21 cellular contexts compared by ENCODE assay signal in genomic region chr11:45948341-45948740, GRCh38. TPM values are rescaled to one million over a fixed set of nuclear protein-coding genes. Genes with fewer than 3 reads are reported as not detected.
"Had no signal": no experiment of that assay in that cellular context is flagged by ENCODE, and none has a peak within 500 bp of the region (broad histone marks: within the 10 kb centered on the region; RNA-seq: fewer than 3 reads in every experiment).

No MANE protein-coding gene starts in this region.

- H3K36me3 Mint-ChIP-seq: activated naive CD4-positive, alpha-beta T cell treated with anti-CD3 and anti-CD28 coated beads, Interleukin-2, amount 50 U/mL, for 72 hours had no signal

- DNase-seq: activated CD4-positive, alpha-beta T cell treated with anti-CD3 and anti-CD28 coated beads, Interleukin-2, amount 50 U/mL, for 1 hour; activated CD8-positive, alpha-beta T cell treated with anti-CD3 and anti-CD28 coated beads, Interleukin-2, amount 10 ng/mL, durations not matched to agents 7 days and 5 days; cortex of kidney; foreskin fibroblast; mesenchymal stem cell; mucosa of descending colon; right cardiac atrium; stimulated activated CD4-positive, alpha-beta T cell treated with anti-CD3 and anti-CD28 coated beads, Interleukin-12 subunit alpha, Interleukin-12 subunit beta, amount 100 ng/mL, for 4 hours; stimulated activated CD4-positive, alpha-beta T cell treated with anti-CD3 and anti-CD28 coated beads, Interleukin-4, amount 100 ng/mL, for 4 hours; stimulated activated naive CD8-positive, alpha-beta T cell treated with anti-CD3 and anti-CD28 coated beads, Interleukin-15, Interleukin-2, amounts not matched to agents 100 U/mL and 50 U/mL, for 24 hours; tibial artery had no signal

- ATAC-seq: activated CD4-positive, CD25-positive, alpha-beta regulatory T cell treated with anti-CD3 and anti-CD28 coated beads, Interleukin-2, amount 50 U/mL, for 24 hours; activated CD8-positive, alpha-beta T cell treated with anti-CD3 and anti-CD28 coated beads, Interleukin-2, amount 10 ng/mL, durations not matched to agents 7 days and 5 days; activated naive CD4-positive, alpha-beta T cell treated with anti-CD3 and anti-CD28 coated beads, Interleukin-2, amount 50 U/mL, for 72 hours; mucosa of descending colon; right cardiac atrium; stimulated activated naive CD8-positive, alpha-beta T cell treated with anti-CD3 and anti-CD28 coated beads, Interleukin-15, Interleukin-2, amounts not matched to agents 100 U/mL and 50 U/mL, for 24 hours had no signal

- H3K9me3 Mint-ChIP-seq: activated naive CD4-positive, alpha-beta T cell treated with anti-CD3 and anti-CD28 coated beads, Interleukin-2, amount 50 U/mL, for 72 hours; activated T-helper 1 cell treated with anti-CD3 and anti-CD28 coated beads, Interleukin-12 subunit alpha, Interleukin-12 subunit beta, Interleukin-2, Interleukin-4 antibody, amounts not matched to agents 30 ng/mL and 10 ng/mL and 1 ng/mL, durations not matched to agents 14 hours and 24 hours and 36 hours had no signal

- H3K4me3 Mint-ChIP-seq: activated CD8-positive, alpha-beta T cell treated with anti-CD3 and anti-CD28 coated beads, Interleukin-2, amount 10 ng/mL, durations not matched to agents 7 days and 5 days; activated T-helper 1 cell treated with anti-CD3 and anti-CD28 coated beads, Interleukin-12 subunit alpha, Interleukin-12 subunit beta, Interleukin-2, Interleukin-4 antibody, amounts not matched to agents 30 ng/mL and 10 ng/mL and 1 ng/mL, durations not matched to agents 14 hours and 24 hours and 36 hours had no signal

- H3K27ac Mint-ChIP-seq: activated CD8-positive, alpha-beta T cell treated with anti-CD3 and anti-CD28 coated beads, Interleukin-2, amount 10 ng/mL, durations not matched to agents 7 days and 5 days; activated naive CD4-positive, alpha-beta T cell treated with anti-CD3 and anti-CD28 coated beads, Interleukin-2, amount 50 U/mL, for 72 hours; activated T-helper 1 cell treated with anti-CD3 and anti-CD28 coated beads, Interleukin-12 subunit alpha, Interleukin-12 subunit beta, Interleukin-2, Interleukin-4 antibody, amounts not matched to agents 30 ng/mL and 10 ng/mL and 1 ng/mL, durations not matched to agents 14 hours and 24 hours and 36 hours had no signal

RNA-seq across cellular contexts. Expression of gene LARGE2, which starts 25.9 kb away (rescaled TPM):
- total RNA-seq: activated T-helper 1 cell treated with anti-CD3 and anti-CD28 coated beads, Interleukin-12 subunit alpha, Interleukin-12 subunit beta, Interleukin-2, Interleukin-4 antibody, amounts not matched to agents 30 ng/mL and 10 ng/mL and 1 ng/mL, durations not matched to agents 14 hours and 24 hours and 36 hours; ascending aorta; cerebellum; fibroblast of lung; osteoblast; skeletal muscle tissue; subcutaneous adipose tissue had no signal

RNA-seq across cellular contexts. Expression of gene FREY1, which starts 41.3 kb away (rescaled TPM):
- total RNA-seq: ascending aorta, epithelial cell of proximal tubule had no signal
